In the genomic region with DNA sequence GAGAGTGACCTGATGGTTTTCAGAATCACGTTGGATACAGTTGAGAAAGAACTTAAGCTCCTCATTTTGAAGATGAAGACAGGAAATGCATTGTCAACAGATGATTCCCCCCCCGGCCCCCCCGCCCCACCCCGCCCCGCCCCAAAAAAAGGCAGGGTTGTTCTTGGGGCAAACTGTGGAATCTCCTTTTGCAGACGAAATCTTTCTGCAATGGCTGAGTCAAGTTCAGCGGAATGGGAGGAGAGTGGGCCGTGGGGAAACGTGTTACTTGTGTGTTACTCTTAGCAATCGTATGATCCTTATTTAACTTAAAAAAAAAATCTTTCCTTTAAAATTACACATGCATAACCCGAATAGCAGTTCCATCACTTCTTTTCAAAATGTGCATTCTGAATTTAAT, we compare ENCODE assay signal across 18 cellular contexts.
A peak's percentile ranks its signal among the peaks of the same experiment; 100 is the strongest.
DNase-seq lines count a peak whose midpoint lies in the region; ATAC-seq and TF ChIP-seq lines count a peak whose summit lies in the region.
"Had no signal": no experiment of that assay in that cellular context is flagged by ENCODE, and none has a peak within 500 bp of the region (broad histone marks: within the 10 kb centered on the region; RNA-seq: fewer than 3 reads in every experiment).

No MANE protein-coding gene starts in this region.

- H2AFZ ChIP-seq in hepatocyte (peak overlapping the region; percentile 1), smooth muscle cell (ENCODE audit: low read depth) (peak overlapping the region; percentile 100), PC-9 (no peak overlapping the region)

- H3K9me3 ChIP-seq in hepatocyte (ENCODE audit: low read depth): no peaks in the 10 kb centered on the region
- H3K9me3 ChIP-seq in smooth muscle cell (replicated peaks; ENCODE audit: low read depth): no peaks in the 10 kb centered on the region
- H3K9me3 ChIP-seq in PC-9 (ENCODE audit: insufficient read depth, low read depth): no peaks in the 10 kb centered on the region; the same call in 1 of the 2 replicates
- H3K9me3 ChIP-seq: SJCRH30 had no signal

- no peaks in the 10 kb centered on the region for H3K36me3 ChIP-seq in hepatocyte (replicated peaks; ENCODE audit: insufficient read depth, low read depth)
- no peaks in the 10 kb centered on the region for H3K36me3 ChIP-seq in smooth muscle cell (ENCODE audit: low read depth)
- H3K36me3 ChIP-seq in PC-9 (ENCODE audit: low read depth): no peaks in the 10 kb centered on the region
- H3K36me3 ChIP-seq: SJCRH30 had no signal

- no peaks in the 10 kb centered on the region for H4K20me1 ChIP-seq in hepatocyte (ENCODE audit: insufficient read depth, poor library complexity, severe bottlenecking)
- no peaks in the 10 kb centered on the region for H4K20me1 ChIP-seq in smooth muscle cell (ENCODE audit: low read depth)
- H4K20me1 ChIP-seq in PC-9 (ENCODE audit: insufficient read depth): no peaks in the 10 kb centered on the region

- POLR2A ChIA-PET in WTC11 (lab: Charles Lee) (no interaction called here), PC-9 (lab: Charles Lee; ENCODE audit: unreplicated experiment) (no interaction called here)

- no peak overlapping the region for H3K9ac ChIP-seq in smooth muscle cell (ENCODE audit: low read depth)

- no peak for ATAC-seq in WTC11
- no peak for ATAC-seq in foreskin keratinocyte

- H3F3A ChIP-seq in smooth muscle cell (ENCODE audit: low read depth): no peaks in the 10 kb centered on the region
- 0 out of 2 replicates have a peak, but pooled peaks cover 3% of the 10 kb centered on the region for H3F3A ChIP-seq in PC-9 (ENCODE audit: insufficient read depth, low read depth)

- H3K36me3 Mint-ChIP-seq in T-helper 2 cell treated with Interferon-gamma antibody and Interleukin-4, amounts not matched to agents 5 μg/mL and 100 μg/mL, for 36 hours (ENCODE audit: low read depth): no peaks in the 10 kb centered on the region
- no peaks in the 10 kb centered on the region for H3K36me3 Mint-ChIP-seq in WTC11
- no peaks in the 10 kb centered on the region for H3K36me3 Mint-ChIP-seq in activated T-cell treated with anti-CD3 and anti-CD28 coated beads, Interleukin-2, amount 50 U/mL, for 24 hours (ENCODE audit: low read depth)

- H3K27me3 ChIP-seq in hepatocyte: no peaks in the 10 kb centered on the region
- no peaks in the 10 kb centered on the region for H3K27me3 ChIP-seq in smooth muscle cell (ENCODE audit: low read depth)
- no peaks in the 10 kb centered on the region for H3K27me3 ChIP-seq in foreskin keratinocyte
- no peaks in the 10 kb centered on the region for H3K27me3 ChIP-seq in PC-9 (ENCODE audit: insufficient read depth, low read depth)
- H3K27me3 ChIP-seq: SJCRH30 had no signal

- intact Hi-C loops in PC-9 (cut with micrococcal nuclease; ENCODE audit: unreplicated experiment): loop anchor here (5.0 kb wide), 1 partner anchor 294 kb away; no protein-coding TSS in a partner anchor

- no peaks in the 10 kb centered on the region for H3K9me3 Mint-ChIP-seq in T-helper 2 cell treated with Interferon-gamma antibody and Interleukin-4, amounts not matched to agents 5 μg/mL and 100 μg/mL, for 36 hours
- peaks cover 7% of the 10 kb centered on the region for H3K9me3 Mint-ChIP-seq in WTC11
- H3K9me3 Mint-ChIP-seq in activated T-cell treated with anti-CD3 and anti-CD28 coated beads, Interleukin-2, amount 50 U/mL, for 24 hours: no peaks in the 10 kb centered on the region
- H3K9me3 Mint-ChIP-seq: activated CD4-positive, alpha-beta memory T cell treated with anti-CD3 and anti-CD28 coated beads, Interleukin-2, amount 10 ng/mL, durations not matched to agents 7 days and 5 days had no signal

- H3K9me2 ChIP-seq in hepatocyte (replicated peaks; ENCODE audit: insufficient read depth) (no peaks in the 10 kb centered on the region), PC-9 (ENCODE audit: insufficient read depth) (no peaks in the 10 kb centered on the region)

- CTCF ChIA-PET in WTC11 (lab: Charles Lee) (no interaction called here), PC-9 (lab: Charles Lee) (no interaction called here)

- H3K4me1 Mint-ChIP-seq in T-helper 2 cell treated with Interferon-gamma antibody and Interleukin-4, amounts not matched to agents 5 μg/mL and 100 μg/mL, for 36 hours (ENCODE audit: low read depth): peaks cover 4% of the 10 kb centered on the region
- peaks cover 75% of the 10 kb centered on the region for H3K4me1 Mint-ChIP-seq in WTC11
- H3K4me1 Mint-ChIP-seq in activated T-cell treated with anti-CD3 and anti-CD28 coated beads, Interleukin-2, amount 50 U/mL, for 24 hours (ENCODE audit: low read depth): peaks cover 7% of the 10 kb centered on the region

- H3K27ac ChIP-seq in hepatocyte: no peak overlapping the region
- no peak overlapping the region for H3K27ac ChIP-seq in smooth muscle cell (ENCODE audit: low read depth)
- H3K27ac ChIP-seq in foreskin keratinocyte: no peak overlapping the region
- no peak overlapping the region for H3K27ac ChIP-seq in PC-9
- H3K27ac ChIP-seq: SJCRH30 had no signal

- BruUV-seq in PC-9 (replicated peaks; lab: Mats Ljungman, UMichigan): no TSS peak

- no peaks in the 10 kb centered on the region for H3K79me2 ChIP-seq in hepatocyte
- no peaks in the 10 kb centered on the region for H3K79me2 ChIP-seq in smooth muscle cell (ENCODE audit: low read depth)
- H3K79me2 ChIP-seq in PC-9 (ENCODE audit: low read depth): no peaks in the 10 kb centered on the region

- H3K4me3 Mint-ChIP-seq in T-helper 2 cell treated with Interferon-gamma antibody and Interleukin-4, amounts not matched to agents 5 μg/mL and 100 μg/mL, for 36 hours: peak overlapping the region; percentile 18
- H3K4me3 Mint-ChIP-seq in WTC11: peak overlapping the region; percentile 34
- no peak overlapping the region for H3K4me3 Mint-ChIP-seq in activated T-cell treated with anti-CD3 and anti-CD28 coated beads, Interleukin-2, amount 50 U/mL, for 24 hours
- H3K4me3 Mint-ChIP-seq: activated CD4-positive, alpha-beta memory T cell treated with anti-CD3 and anti-CD28 coated beads, Interleukin-2, amount 10 ng/mL, durations not matched to agents 7 days and 5 days had no signal

- peaks cover 11% of the 10 kb centered on the region for H3K4me1 ChIP-seq in hepatocyte (ENCODE audit: insufficient read depth)
- peaks cover 54% of the 10 kb centered on the region for H3K4me1 ChIP-seq in smooth muscle cell (ENCODE audit: low read depth)
- H3K4me1 ChIP-seq in foreskin keratinocyte: no peaks in the 10 kb centered on the region
- peaks cover 17% of the 10 kb centered on the region for H3K4me1 ChIP-seq in PC-9 (replicated peaks; ENCODE audit: insufficient read depth)

- no peak for TF ChIP-seq CTCF in WTC11 (IDR thresholded peaks at IDR 0.05)
- TF ChIP-seq CTCF in hepatocyte (IDR thresholded peaks at IDR 0.05; ENCODE audit: poor library complexity): no peak
- no peak for TF ChIP-seq CTCF in smooth muscle cell (IDR thresholded peaks at IDR 0.05; ENCODE audit: borderline replicate concordance, insufficient read depth, poor library complexity, severe bottlenecking)
- TF ChIP-seq CTCF in foreskin keratinocyte (conservative IDR thresholded peaks at IDR 0.05): no peak
- no peak for TF ChIP-seq CTCF in PC-9 (conservative IDR thresholded peaks at IDR 0.05)

- H3K4me2 ChIP-seq in hepatocyte (no peak overlapping the region), smooth muscle cell (peak overlapping the region; percentile 96), PC-9 (no peak overlapping the region)

- H3K27ac Mint-ChIP-seq in T-helper 2 cell treated with Interferon-gamma antibody and Interleukin-4, amounts not matched to agents 5 μg/mL and 100 μg/mL, for 36 hours: no peak overlapping the region
- H3K27ac Mint-ChIP-seq in WTC11: no peak overlapping the region
- no peak overlapping the region for H3K27ac Mint-ChIP-seq in activated T-cell treated with anti-CD3 and anti-CD28 coated beads, Interleukin-2, amount 50 U/mL, for 24 hours
- H3K27ac Mint-ChIP-seq: activated CD4-positive, alpha-beta memory T cell treated with anti-CD3 and anti-CD28 coated beads, Interleukin-2, amount 10 ng/mL, durations not matched to agents 7 days and 5 days had no signal

- H3K4me3 ChIP-seq in hepatocyte (no peak overlapping the region), smooth muscle cell (no peak overlapping the region), PC-9 (no peak overlapping the region)
- H3K4me3 ChIP-seq: SJCRH30 had no signal

- 66% methylated on average over 11 of the region's 11 CpGs for WGBS in hepatocyte (ENCODE audit: low lambda C conversion rate, missing lambda C conversion rate)
- WGBS in smooth muscle cell (ENCODE audit: low lambda C conversion rate): 46% methylated on average over 11 of the region's 11 CpGs

- no peak for DNase-seq in T-helper 2 cell treated with Interferon-gamma antibody and Interleukin-4, amounts not matched to agents 5 μg/mL and 100 μg/mL, for 36 hours (ENCODE audit: low spot score)
- DNase-seq in T-helper 2 cell (no peak), WTC11 (ENCODE audit: low spot score) (no peak), hepatocyte (ENCODE audit: low spot score) (no peak), smooth muscle cell (lab: John Stamatoyannopoulos, UW; ENCODE audit: unreplicated experiment) (no peak), foreskin keratinocyte (no peak), PC-9 (no peak)
- DNase-seq in activated T-cell treated with anti-CD3 and anti-CD28 coated beads, Interleukin-2, amount 50 U/mL, for 24 hours: no peak
- DNase-seq: 8988T; activated CD4-positive, alpha-beta memory T cell treated with anti-CD3 and anti-CD28 coated beads, Interleukin-2, amount 10 ng/mL, durations not matched to agents 7 days and 5 days; effector CD8-positive, alpha-beta T cell; GDM1; GOT3; kidney glomerular epithelial cell; NCI-H1105 treated with DMSO at 0.1 percent for 48 hours; NCI-H2171; SJCRH30; stimulated activated CD4-positive, alpha-beta T cell treated with anti-CD3 and anti-CD28 coated beads, Interleukin-2, amount 100 ng/mL, for 48 hours had no signal

- H3K27me3 Mint-ChIP-seq in T-helper 2 cell treated with Interferon-gamma antibody and Interleukin-4, amounts not matched to agents 5 μg/mL and 100 μg/mL, for 36 hours (ENCODE audit: low read depth): peaks cover 16% of the 10 kb centered on the region
- no peaks in the 10 kb centered on the region; the same call in 1 of the 2 replicates for H3K27me3 Mint-ChIP-seq in WTC11 (ENCODE audit: low read depth)
- peaks cover 44% of the 10 kb centered on the region for H3K27me3 Mint-ChIP-seq in activated T-cell treated with anti-CD3 and anti-CD28 coated beads, Interleukin-2, amount 50 U/mL, for 24 hours

TF ChIP-seq in WTC11, 78 proteins besides CTCF, POLR2A, EP300 and RAD21 (continues in another document):
- no peak for TF ChIP-seq FOXP1 (CRISPR knock-in tag; IDR thresholded peaks at IDR 0.05; ENCODE audit: borderline replicate concordance)
- TF ChIP-seq EMX1 (CRISPR knock-in tag; IDR thresholded peaks at IDR 0.05): no peak
- TF ChIP-seq NFE2L1 (CRISPR knock-in tag; IDR thresholded peaks at IDR 0.05): no peak
